18 cellular contexts compared by ENCODE assay signal in genomic region chr2:214753455-214753854, GRCh38. TPM values are rescaled to one million over a fixed set of nuclear protein-coding genes. Genes with fewer than 3 reads are reported as not detected.
DNase-seq lines count a peak whose midpoint lies in the region; ATAC-seq, FAIRE-seq and TF ChIP-seq lines count a peak whose summit lies in the region.
"Had no signal": no experiment of that assay in that cellular context is flagged by ENCODE, and none has a peak within 500 bp of the region (broad histone marks: within the 10 kb centered on the region; RNA-seq: fewer than 3 reads in every experiment).

No MANE protein-coding gene starts in this region.

- TF ChIP-seq POLR2A in H54 (IDR thresholded peaks at IDR 0.05; ENCODE audit: low read depth, low read length) (no peak), GM12878 (IDR thresholded peaks at IDR 0.05; ENCODE audit: low read depth, low read length) (no peak)

- BruUV-seq in GM12878 (replicated peaks; lab: Mats Ljungman, UMichigan), result no TSS peak

- H3K79me2 ChIP-seq in GM12878 (ENCODE audit: control insufficient read depth, insufficient read depth, low read length), result no peaks in the 10 kb centered on the region
- no peaks in the 10 kb centered on the region for H3K79me2 ChIP-seq in osteoblast (ENCODE audit: insufficient read depth, low read length)

- H3K4me1 ChIP-seq in GM12878 (ENCODE audit: control insufficient read depth, insufficient read depth, low read length) (no peaks in the 10 kb centered on the region), osteoblast (ENCODE audit: insufficient read depth, low read length) (no peaks in the 10 kb centered on the region)
- H3K4me1 ChIP-seq: HAP-1 had no signal

- no peaks in the 10 kb centered on the region for H3K27me3 Mint-ChIP-seq in type B pancreatic cell
- H3K27me3 Mint-ChIP-seq: CD4-positive, alpha-beta memory T cell had no signal

- SMC1A ChIA-PET in GM12878 (lab: Charles Lee; ENCODE audit: uncharacterized antibody, unreplicated experiment), result interaction anchor here (1.0 to 4.5 kb wide), 2 partner anchors 17 to 52 kb away, joined by 4 to 22 read pairs; no protein-coding TSS in a partner anchor

- TF ChIP-seq CTCF in GM12878 (IDR thresholded peaks at IDR 0.05 in 2 of 3, conservative IDR thresholded peaks at IDR 0.05 in 1 of 3; ENCODE audit: control insufficient read depth in 2 of 3, extremely low read depth in 1 of 3, insufficient read depth in 1 of 3, low read depth in 3 of 3, low read length in 3 of 3) (no peak), osteoblast (IDR thresholded peaks at IDR 0.05; ENCODE audit: extremely low read depth, low read depth, low read length) (no peak), type B pancreatic cell (conservative IDR thresholded peaks at IDR 0.05) (no peak)

- RAD21 ChIA-PET in GM12878 (lab: Charles Lee; ENCODE audit: unreplicated experiment), result interaction anchor here (1.0 kb wide), 1 partner anchor 56 kb away, joined by 4 read pairs; the partner anchor contains the start of gene BARD1

- 40% methylated on average over 2 of the region's 2 CpGs for WGBS in GM12878 (ENCODE audit: insufficient coverage, insufficient replicate concordance, low lambda C conversion rate, missing lambda C conversion rate)

- no peak overlapping the region for H3K4me3 Mint-ChIP-seq in type B pancreatic cell
- H3K4me3 Mint-ChIP-seq: CD4-positive, alpha-beta memory T cell; GM23338; HFFc6 had no signal

- no peak overlapping the region for H3K4me3 ChIP-seq in GM12878
- no peak overlapping the region for H3K4me3 ChIP-seq in osteoblast (ENCODE audit: insufficient read depth, low read length)
- H3K4me3 ChIP-seq: GM23338, HAP-1 had no signal

- H3K9me3 Mint-ChIP-seq in type B pancreatic cell, result no peaks in the 10 kb centered on the region
- H3K9me3 Mint-ChIP-seq: GM23338, HFFc6 had no signal

- no peaks in the 10 kb centered on the region for H3K4me1 Mint-ChIP-seq in type B pancreatic cell (ENCODE audit: unreplicated experiment)
- H3K4me1 Mint-ChIP-seq: GM23338 had no signal

- H3K9ac ChIP-seq in GM12878 (ENCODE audit: control insufficient read depth, insufficient read depth, low read length), result no peak overlapping the region

- no peaks in the 10 kb centered on the region for H4K20me1 ChIP-seq in GM12878 (ENCODE audit: control insufficient read depth, insufficient read depth)
- no peaks in the 10 kb centered on the region for H4K20me1 ChIP-seq in osteoblast (ENCODE audit: insufficient read depth, low read length)

- no peak for TF ChIP-seq RAD21 in GM12878 (IDR thresholded peaks at IDR 0.05; ENCODE audit: insufficient read depth, low read depth, low read length)

- peaks cover 35% of the 10 kb centered on the region for H3K36me3 Mint-ChIP-seq in type B pancreatic cell

- no peak overlapping the region for H2AFZ ChIP-seq in GM12878 (ENCODE audit: control insufficient read depth, low read depth, low read length)
- H2AFZ ChIP-seq in osteoblast (ENCODE audit: low read length), result peak overlapping the region; percentile 1
- H2AFZ ChIP-seq: GM23338 had no signal

- no peak overlapping the region for H3K4me2 ChIP-seq in GM12878 (ENCODE audit: control insufficient read depth, insufficient read depth)
- H3K4me2 ChIP-seq in osteoblast (ENCODE audit: insufficient read depth, low read length), result no peak overlapping the region
- H3K4me2 ChIP-seq: GM23338 had no signal

- intact Hi-C loops in GM12878 (cut with micrococcal nuclease; ENCODE audit: unreplicated experiment), result no loop called here

- H3K27ac ChIP-seq in GM12878 (ENCODE audit: control insufficient read depth, insufficient read depth), result no peak overlapping the region
- H3K27ac ChIP-seq in osteoblast (ENCODE audit: low read depth, low read length), result no peak overlapping the region

- in situ Hi-C loops in GM12878 (cut with MboI), result no loop called here

- FAIRE-seq in GM18507 (lab: Jason Lieb, UNC) (peak; percentile 56), H54 (lab: Jason Lieb, UNC) (peak; percentile 15), GM12878 (lab: Jason Lieb, UNC) (no peak)

- ATAC-seq in GM12878 (no peak; the same call in 2 of the 3 replicates), GM21528 (IDR thresholded peaks at IDR 0.05; ENCODE audit: low FRiP score, unreplicated experiment) (no peak)
- ATAC-seq: GM23338 had no signal

- H3K27me3 ChIP-seq in GM12878 (replicated peaks in 1 of 2; ENCODE audit: control insufficient read depth in 2 of 2, insufficient read depth in 2 of 2, low read length in 1 of 2) (no peaks in the 10 kb centered on the region), osteoblast (ENCODE audit: insufficient read depth, low read length) (no peaks in the 10 kb centered on the region)

- no peak for TF ChIP-seq EP300 in GM12878 (IDR thresholded peaks at IDR 0.05; ENCODE audit: borderline replicate concordance in 1 of 2, control insufficient read depth in 1 of 2, low read depth in 2 of 2, low read length in 2 of 2)

- CTCF ChIA-PET in GM12878 (lab: Yijun Ruan, JAX), result no interaction called here

- no peak overlapping the region for H3K27ac Mint-ChIP-seq in type B pancreatic cell
- H3K27ac Mint-ChIP-seq: CD4-positive, alpha-beta memory T cell; GM23338; HFFc6 had no signal

- H3K36me3 ChIP-seq in GM12878 (ENCODE audit: control insufficient read depth in 2 of 2, insufficient read depth in 2 of 2, low read length in 1 of 2), result peaks cover 5 to 6% of the 10 kb centered on the region in 2 experiments; a peak in 3 of 4 replicates
- peaks cover 6% of the 10 kb centered on the region for H3K36me3 ChIP-seq in osteoblast (ENCODE audit: insufficient read depth, low read length)

- H3K9me3 ChIP-seq in GM12878 (replicated peaks; ENCODE audit: control insufficient read depth, insufficient read depth, low read length) (no peaks in the 10 kb centered on the region; the same call in 1 of the 3 replicates), osteoblast (ENCODE audit: low read depth, low read length) (no peaks in the 10 kb centered on the region)
- H3K9me3 ChIP-seq: HAP-1 had no signal

- DNase-seq in GM18507 (ENCODE audit: extremely low spot score, insufficient read length, low read depth) (no peak), H54 (ENCODE audit: insufficient read length, low spot score) (no peak), GM12878 (ENCODE audit: low read depth, low spot score) (no peak), osteoblast (ENCODE audit: insufficient read length, low spot score, missing footprints) (no peak), type B pancreatic cell (ENCODE audit: extremely low spot score, unreplicated experiment) (no peak), NCI-H524 (lab: John Stamatoyannopoulos, UW) (no peak), NCI-H146 (lab: John Stamatoyannopoulos, UW) (no peak)
- DNase-seq: C1 segment of cervical spinal cord; Calu3; CD4-positive, alpha-beta memory T cell; COR-L47; DMS53; DMS79 treated with DMSO at 0.1 percent for 48 hours; GF-D8; HFFc6 had no signal

- POLR2A ChIA-PET in GM12878 (lab: Charles Lee), result interaction anchor here (1.2 kb wide), 1 partner anchor 15 kb away, joined by 3 read pairs; no protein-coding TSS in a partner anchor

TF ChIP-seq in GM12878, 131 proteins besides CTCF, POLR2A, EP300 and RAD21:
- TF ChIP-seq SPI1 (IDR thresholded peaks at IDR 0.05; ENCODE audit: borderline replicate concordance, insufficient read depth, low read depth, low read length), result 0 out of 2 replicates have a peak, but pooled peaks have one; percentile 13
- TF ChIP-seq ELK1 (IDR thresholded peaks at IDR 0.05; ENCODE audit: low read depth, low read length), result no peak
TF ChIP-seq in GM12878: peak in this region for 1.

RNA-seq across cellular contexts. Expression of gene BARD1, which starts 56.0 kb away (rescaled TPM):
- 71.2 and 81.2 TPM in 2 replicates for total RNA-seq in GM12878 (2013; cell fraction: nucleolus; rRNA removed)
- 30.4 and 35.9 TPM in 2 replicates for total RNA-seq in GM12878 (2014; rRNA removed)
- 32.7 and 35.9 TPM in 2 replicates for total RNA-seq in GM12878 (2014; rRNA removed; fragmentation: Illumina TruSeq; extraction: Trizol)
- 45.7 and 47.2 TPM in 2 replicates for total RNA-seq in GM12878 (2021)
- 6.2 TPM for polyA plus RNA-seq in GM12878 (2011; ENCODE audit: low read depth)
- polyA plus RNA-seq in GM12878 (2011; rRNA removed), result 26.8 and 38.1 TPM in 2 replicates
- 17.7 and 22.0 TPM in 2 replicates for polyA plus RNA-seq in GM12878 (2011; cell fraction: cytosol; rRNA removed)
- 27.9 and 34.0 TPM in 2 replicates for polyA plus RNA-seq in GM12878 (2011; cell fraction: nucleus; rRNA removed)
- polyA plus RNA-seq in GM12878 (2012), result 9.3 and 11.4 TPM in 2 replicates
- polyA plus RNA-seq in GM12878 (2014; fragmentation: Illumina TruSeq; extraction: Trizol), result 23.2 and 27.5 TPM in 2 replicates
- polyA plus RNA-seq in GM12878 (2014; fragmentation: Nextera tagmentation; extraction: Ambion mirVana), result 10 to 100 TPM; 15.3 to 44.0 TPM
- 14.0 and 15.9 TPM in 2 replicates for polyA plus RNA-seq in GM12878 (2014; rRNA removed)
- 10 to 100 TPM; 37.7 to 38.0 TPM for polyA plus RNA-seq in GM12878 (2016; fragmentation: Nextera tagmentation; extraction: Ambion mirVana)
- polyA minus RNA-seq in GM12878 (2011; rRNA and poly(A)+ RNA removed), result 109 and 155 TPM in 2 replicates
- polyA minus RNA-seq in GM12878 (2011; cell fraction: cytosol; rRNA and poly(A)+ RNA removed), result 52.3 and 60.2 TPM in 2 replicates
- 72.5 and 107 TPM in 2 replicates for polyA minus RNA-seq in GM12878 (2011; cell fraction: nucleus; rRNA and poly(A)+ RNA removed)
- 18.5 and 22.7 TPM in 2 replicates for total RNA-seq in osteoblast
- total RNA-seq in type B pancreatic cell (ENCODE audit: low replicate concordance), result 24.3 and 25.7 TPM in 2 replicates
